ENCODE assay signal across 35 cellular contexts in genomic region chr5:179882338-179882737, GRCh38.
"Had no signal": no experiment of that assay in that cellular context is flagged by ENCODE, and none has a peak within 500 bp of the region (broad histone marks: within the 10 kb centered on the region; RNA-seq: fewer than 3 reads in every experiment).

No MANE protein-coding gene starts in this region.

- DNase-seq: activated B cell treated with CpG ODN at 0.5 μM for 24 hours; activated CD4-positive, alpha-beta T cell treated with anti-CD3 and anti-CD28 coated beads for 4 hours; activated CD4-positive, alpha-beta T cell treated with anti-CD3 and anti-CD28 coated beads, Interleukin-2, amount 10 ng/mL, durations not matched to agents 7 days and 5 days; activated CD4-positive, alpha-beta T cell treated with anti-CD3 and anti-CD28 coated beads, Interleukin-2, amount 50 U/mL, for 48 hours; activated CD4-positive, CD25-positive, alpha-beta regulatory T cell treated with anti-CD3 and anti-CD28 coated beads, Interleukin-2, amount 50 U/mL, for 72 hours; activated CD8-positive, alpha-beta memory T cell treated with anti-CD3 and anti-CD28 coated beads, Interleukin-2, amount 50 U/mL, for 4 hours; activated CD8-positive, alpha-beta T cell treated with anti-CD3 and anti-CD28 coated beads for 36 hours; activated effector memory CD4-positive, alpha-beta T cell treated with anti-CD3 and anti-CD28 coated beads, Interleukin-2, amount 50 U/mL, for 16 hours; activated gamma-delta T cell treated with Interleukin-2 at 50 U/mL for 16 hours; activated naive CD4-positive, alpha-beta T cell; activated naive CD4-positive, alpha-beta T cell treated with anti-CD3 and anti-CD28 coated beads for 36 hours; activated naive CD4-positive, alpha-beta T cell treated with anti-CD3 and anti-CD28 coated beads, Interleukin-2, amount 50 U/mL, for 16 hours; activated naive CD8-positive, alpha-beta T cell treated with anti-CD3 and anti-CD28 coated beads for 36 hours; activated T-cell treated with anti-CD3 and anti-CD28 coated beads for 4 hours; activated T-cell treated with anti-CD3 and anti-CD28 coated beads, Interleukin-2, amount 50 U/mL, for 1 hour; activated T-cell treated with anti-CD3 and anti-CD28 coated beads, Interleukin-2, amount 50 U/mL, for 4 hours; activated T-cell treated with anti-CD3 and anti-CD28 coated beads, Interleukin-2, amount 50 U/mL, for 72 hours; adrenal gland; amniotic stem cell; body of pancreas; brain microvascular endothelial cell; central memory CD4-positive, alpha-beta T cell; SW 1271; T-helper 1 cell; T-helper 2 cell; T-helper 9 cell had no signal

- H3K27ac ChIP-seq: adrenal gland, body of pancreas, brain microvascular endothelial cell, breast epithelium, VCaP had no signal

- H3K9me3 ChIP-seq: body of pancreas had no signal

- H3K4me1 ChIP-seq: adrenal gland, body of pancreas, breast epithelium had no signal

- H3K4me3 Mint-ChIP-seq: activated B cell treated with CpG ODN at 0.5 μM for 24 hours; activated CD4-positive, alpha-beta T cell treated with anti-CD3 and anti-CD28 coated beads, Interleukin-2, amount 10 ng/mL, durations not matched to agents 7 days and 5 days; activated CD8-positive, alpha-beta T cell treated with anti-CD3 and anti-CD28 coated beads for 36 hours; activated naive CD4-positive, alpha-beta T cell treated with anti-CD3 and anti-CD28 coated beads for 36 hours; activated naive CD8-positive, alpha-beta T cell treated with anti-CD3 and anti-CD28 coated beads for 36 hours; activated T-cell treated with anti-CD3 and anti-CD28 coated beads, Interleukin-2, amount 50 U/mL, for 4 hours; activated T-cell treated with anti-CD3 and anti-CD28 coated beads, Interleukin-2, amount 50 U/mL, for 72 hours; activated T-helper 1 cell treated with anti-CD3 and anti-CD28 coated beads, Interleukin-12 subunit alpha, Interleukin-12 subunit beta, Interleukin-2, Interleukin-4 antibody, amounts not matched to agents 30 ng/mL and 10 ng/mL and 1 ng/mL, durations not matched to agents 14 hours and 24 hours and 36 hours; activated T-helper 17 cell treated with anti-CD3 and anti-CD28 coated beads, Interleukin-2, amount 50 U/mL, for 72 hours; T-helper 1 cell treated with Interleukin-12 subunit alpha and Interleukin-12 subunit beta and Interleukin-4 antibody, amounts not matched to agents 30 μg/mL and 1 μg/mL, for 36 hours; T-helper 2 cell treated with Interferon-gamma antibody and Interleukin-4, amounts not matched to agents 5 μg/mL and 100 μg/mL, for 36 hours had no signal

- H3K27me3 Mint-ChIP-seq: activated B cell treated with CpG ODN at 0.5 μM for 24 hours; activated CD4-positive, alpha-beta T cell treated with anti-CD3 and anti-CD28 coated beads, Interleukin-2, amount 10 ng/mL, durations not matched to agents 7 days and 5 days; activated CD8-positive, alpha-beta T cell treated with anti-CD3 and anti-CD28 coated beads for 36 hours; activated naive CD8-positive, alpha-beta T cell treated with anti-CD3 and anti-CD28 coated beads for 36 hours; activated T-helper 17 cell treated with anti-CD3 and anti-CD28 coated beads, Interleukin-2, amount 50 U/mL, for 72 hours had no signal

- H3K4me1 Mint-ChIP-seq: activated B cell treated with CpG ODN at 0.5 μM for 24 hours; activated naive CD8-positive, alpha-beta T cell treated with anti-CD3 and anti-CD28 coated beads for 36 hours had no signal

- FAIRE-seq: astrocyte, TTC549 had no signal

- ATAC-seq: activated CD8-positive, alpha-beta T cell treated with anti-CD3 and anti-CD28 coated beads for 36 hours; activated naive CD4-positive, alpha-beta T cell treated with anti-CD3 and anti-CD28 coated beads, Interleukin-2, amount 50 U/mL, for 72 hours; activated T-cell treated with anti-CD3 and anti-CD28 coated beads, Interleukin-2, amount 50 U/mL, for 4 hours; activated T-cell treated with anti-CD3 and anti-CD28 coated beads, Interleukin-2, amount 50 U/mL, for 72 hours; activated T-helper 17 cell treated with anti-CD3 and anti-CD28 coated beads, Interleukin-2, amount 50 U/mL, for 72 hours; body of pancreas had no signal

- H3K27ac Mint-ChIP-seq: activated B cell treated with CpG ODN at 0.5 μM for 24 hours; activated CD4-positive, alpha-beta T cell treated with anti-CD3 and anti-CD28 coated beads, Interleukin-2, amount 10 ng/mL, durations not matched to agents 7 days and 5 days; activated CD8-positive, alpha-beta T cell treated with anti-CD3 and anti-CD28 coated beads for 36 hours; activated naive CD4-positive, alpha-beta T cell treated with anti-CD3 and anti-CD28 coated beads for 36 hours; activated naive CD4-positive, alpha-beta T cell treated with anti-CD3 and anti-CD28 coated beads, Interleukin-2, amount 50 U/mL, for 72 hours; activated naive CD8-positive, alpha-beta T cell treated with anti-CD3 and anti-CD28 coated beads for 36 hours; activated T-cell treated with anti-CD3 and anti-CD28 coated beads, Interleukin-2, amount 50 U/mL, for 72 hours; activated T-helper 1 cell treated with anti-CD3 and anti-CD28 coated beads, Interleukin-12 subunit alpha, Interleukin-12 subunit beta, Interleukin-2, Interleukin-4 antibody, amounts not matched to agents 30 ng/mL and 10 ng/mL and 1 ng/mL, durations not matched to agents 14 hours and 24 hours and 36 hours; activated T-helper 17 cell treated with anti-CD3 and anti-CD28 coated beads, Interleukin-2, amount 50 U/mL, for 72 hours; T-helper 1 cell treated with Interleukin-12 subunit alpha and Interleukin-12 subunit beta and Interleukin-4 antibody, amounts not matched to agents 30 μg/mL and 1 μg/mL, for 36 hours; T-helper 2 cell treated with Interferon-gamma antibody and Interleukin-4, amounts not matched to agents 5 μg/mL and 100 μg/mL, for 36 hours had no signal

- H3K4me3 ChIP-seq: adrenal gland, body of pancreas, breast epithelium had no signal

- H3K27me3 ChIP-seq: adrenal gland, body of pancreas, brain microvascular endothelial cell, breast epithelium had no signal
